In the genomic region with DNA sequence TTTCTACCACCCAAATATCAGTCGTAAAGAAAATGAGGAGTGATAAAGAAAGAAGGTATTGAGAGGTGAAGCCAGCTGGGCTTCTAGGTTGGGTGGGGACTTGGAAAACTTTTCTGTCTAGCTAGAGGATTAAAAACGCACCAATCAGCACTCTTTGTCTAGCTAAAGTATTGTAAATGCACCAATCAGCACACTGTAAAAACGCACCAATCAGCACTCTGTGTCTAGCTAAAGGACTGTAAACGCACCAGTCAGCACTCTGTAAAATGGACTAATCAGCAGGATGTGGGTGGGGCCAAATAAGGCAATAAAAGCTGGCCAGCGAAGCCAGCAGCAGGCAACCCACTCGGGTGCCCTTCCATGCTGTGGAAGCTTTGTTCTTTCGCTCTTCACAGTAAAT, we compare ENCODE assay signal across 2 cellular contexts.
A peak's percentile ranks its signal among the peaks of the same experiment; 100 is the strongest.
TF ChIP-seq lines count a peak whose summit lies in the region.

No MANE protein-coding gene starts in this region.

TF ChIP-seq in HepG2, 621 proteins besides CTCF, POLR2A, EP300 and RAD21:
- TF ChIP-seq, protein P1, sequence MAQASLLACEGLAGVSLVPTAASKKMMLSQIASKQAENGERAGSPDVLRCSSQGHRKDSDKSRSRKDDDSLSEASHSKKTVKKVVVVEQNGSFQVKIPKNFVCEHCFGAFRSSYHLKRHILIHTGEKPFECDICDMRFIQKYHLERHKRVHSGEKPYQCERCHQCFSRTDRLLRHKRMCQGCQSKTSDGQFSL (CRISPR knock-in tag; IDR thresholded peaks at IDR 0.05): no peak
- TF ChIP-seq MAFF (IDR thresholded peaks at IDR 0.05; ENCODE audit: low read depth, low read length) (peak; percentile 74), NFYB (CRISPR knock-in tag; IDR thresholded peaks at IDR 0.05) (peak; percentile 53; the same call in 1 of the 2 replicates), MAFK (conservative IDR thresholded peaks at IDR 0.05 in 1 of 2, IDR thresholded peaks at IDR 0.05 in 1 of 2; ENCODE audit: low read length in 2 of 2) (peak; percentile 61 to 80; a peak in 3 of 4 replicates)

TF ChIP-seq in HEK293T, 16 proteins besides CTCF, POLR2A, EP300 and RAD21:
- TF ChIP-seq NFRKB (IDR thresholded peaks at IDR 0.05) (no peak), FOXA1 (IDR thresholded peaks at IDR 0.05) (no peak), FOXK2 (IDR thresholded peaks at IDR 0.05) (no peak), ELF4 (IDR thresholded peaks at IDR 0.05) (no peak), BHLHE40 (IDR thresholded peaks at IDR 0.05; ENCODE audit: borderline replicate concordance) (no peak), CTBP1 (IDR thresholded peaks at IDR 0.05; ENCODE audit: borderline replicate concordance) (no peak), FOXM1 (IDR thresholded peaks at IDR 0.05; ENCODE audit: borderline replicate concordance) (no peak), SP1 (IDR thresholded peaks at IDR 0.05) (no peak), HDGF (IDR thresholded peaks at IDR 0.05; ENCODE audit: borderline replicate concordance) (no peak), LEF1 (IDR thresholded peaks at IDR 0.05; ENCODE audit: borderline replicate concordance) (no peak), TARDBP (IDR thresholded peaks at IDR 0.05) (no peak), ZNF384 (IDR thresholded peaks at IDR 0.05) (no peak), SUZ12 (IDR thresholded peaks at IDR 0.05) (no peak), L3MBTL2 (conservative IDR thresholded peaks at IDR 0.05) (no peak), ARNT (IDR thresholded peaks at IDR 0.05) (no peak)
- TF ChIP-seq, protein P2, sequence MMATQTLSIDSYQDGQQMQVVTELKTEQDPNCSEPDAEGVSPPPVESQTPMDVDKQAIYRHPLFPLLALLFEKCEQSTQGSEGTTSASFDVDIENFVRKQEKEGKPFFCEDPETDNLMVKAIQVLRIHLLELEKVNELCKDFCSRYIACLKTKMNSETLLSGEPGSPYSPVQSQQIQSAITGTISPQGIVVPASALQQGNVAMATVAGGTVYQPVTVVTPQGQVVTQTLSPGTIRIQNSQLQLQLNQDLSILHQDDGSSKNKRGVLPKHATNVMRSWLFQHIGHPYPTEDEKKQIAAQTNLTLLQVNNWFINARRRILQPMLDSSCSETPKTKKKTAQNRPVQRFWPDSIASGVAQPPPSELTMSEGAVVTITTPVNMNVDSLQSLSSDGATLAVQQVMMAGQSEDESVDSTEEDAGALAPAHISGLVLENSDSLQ (IDR thresholded peaks at IDR 0.05): no peak
